20 cellular contexts compared by ENCODE assay signal in the genomic region with DNA sequence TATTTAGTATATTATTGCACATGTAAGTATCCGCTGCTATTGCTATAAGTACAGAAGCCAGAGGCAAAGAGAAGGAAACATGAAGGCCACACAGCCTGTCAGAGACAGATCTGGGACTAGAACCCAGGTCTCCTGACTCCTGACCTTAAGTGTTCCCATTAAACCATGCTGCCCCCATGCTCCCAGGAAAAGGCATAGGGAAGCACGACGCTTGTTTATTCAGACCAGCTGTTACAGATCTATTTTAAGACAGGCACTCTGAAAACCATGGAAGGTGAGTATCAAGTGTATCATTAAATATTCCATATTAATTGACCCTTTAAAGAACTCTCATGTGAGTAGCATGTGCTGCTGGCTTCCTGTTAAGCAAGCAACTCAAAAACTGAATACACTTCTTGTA. TPM values are rescaled to one million over a fixed set of nuclear protein-coding genes. Genes with fewer than 3 reads are reported as not detected.
A peak's percentile ranks its signal among the peaks of the same experiment; 100 is the strongest.
DNase-seq lines count a peak whose midpoint lies in the region; ATAC-seq lines count a peak whose summit lies in the region.
"Had no signal": no experiment of that assay in that cellular context is flagged by ENCODE, and none has a peak within 500 bp of the region (broad histone marks: within the 10 kb centered on the region; RNA-seq: fewer than 3 reads in every experiment).

No MANE protein-coding gene starts in this region.

- no peak overlapping the region for H3K18ac ChIP-seq in mesendoderm (ENCODE audit: low read length)

- no CpG with 5 or more reads among the region's 3 CpGs for WGBS in mesendoderm (ENCODE audit: extremely low coverage, insufficient coverage, low lambda C conversion rate)

- peak overlapping the region; percentile 31 for H2AK5ac ChIP-seq in mesendoderm (ENCODE audit: low read length)

- no peak overlapping the region for H2BK5ac ChIP-seq in mesendoderm (ENCODE audit: low read length)

- H3K9me3 Mint-ChIP-seq in T-helper 2 cell treated with Interferon-gamma antibody and Interleukin-4, amounts not matched to agents 5 μg/mL and 100 μg/mL, for 36 hours: no peaks in the 10 kb centered on the region
- H3K9me3 Mint-ChIP-seq: type B pancreatic cell had no signal

- no peak overlapping the region for H3K27ac Mint-ChIP-seq in T-helper 2 cell treated with Interferon-gamma antibody and Interleukin-4, amounts not matched to agents 5 μg/mL and 100 μg/mL, for 36 hours
- H3K27ac Mint-ChIP-seq: type B pancreatic cell had no signal

- H3K23ac ChIP-seq in mesendoderm (ENCODE audit: low read length): peak overlapping the region; percentile 68

- no peak overlapping the region for H2BK15ac ChIP-seq in mesendoderm (replicated peaks; ENCODE audit: low read depth)

- no peaks in the 10 kb centered on the region for H3K79me2 ChIP-seq in mesendoderm (ENCODE audit: control insufficient read depth, insufficient read depth, low read length)

- peaks cover 21% of the 10 kb centered on the region for H3K4me1 Mint-ChIP-seq in T-helper 2 cell treated with Interferon-gamma antibody and Interleukin-4, amounts not matched to agents 5 μg/mL and 100 μg/mL, for 36 hours (ENCODE audit: low read depth)

- no peak overlapping the region for H3K9ac ChIP-seq in mesendoderm (ENCODE audit: low read length)

- DNase-seq in NCI-H1092 treated with DMSO at 0.1 percent for 48 hours (lab: John Stamatoyannopoulos, UW) (peak; percentile 4), NCI-H1092 (lab: John Stamatoyannopoulos, UW) (no peak), DMS 273 treated with DMSO at 0.1 percent for 48 hours (lab: John Stamatoyannopoulos, UW) (peak; percentile 93), NCI-H1694 treated with DMSO at 0.1 percent for 48 hours (lab: John Stamatoyannopoulos, UW) (peak; percentile 24), mesendoderm (no peak), NK-92 (lab: John Stamatoyannopoulos, UW; ENCODE audit: unreplicated experiment) (no peak)
- DNase-seq in T-helper 2 cell treated with Interferon-gamma antibody and Interleukin-4, amounts not matched to agents 5 μg/mL and 100 μg/mL, for 36 hours (ENCODE audit: low spot score): no peak
- DNase-seq: activated CD4-positive, alpha-beta T cell treated with anti-CD3 and anti-CD28 coated beads, Interleukin-2, amount 50 U/mL, for 1 hour; activated CD8-positive, alpha-beta memory T cell treated with anti-CD3 and anti-CD28 coated beads, Interleukin-2, amount 50 U/mL, for 48 hours; activated gamma-delta T cell treated with Interleukin-2 at 50 U/mL for 16 hours; effector memory CD4-positive, alpha-beta T cell; GOT3; islet precursor cell; MM.1S; NCI-H2107; stimulated activated naive CD8-positive, alpha-beta T cell treated with anti-CD3 and anti-CD28 coated beads, Interleukin-15, Interleukin-2, amounts not matched to agents 100 U/mL and 50 U/mL, for 24 hours had no signal

- H2BK120ac ChIP-seq in mesendoderm (ENCODE audit: low read depth, low read length): no peak overlapping the region

- no peak overlapping the region for H4K5ac ChIP-seq in mesendoderm (ENCODE audit: low read length)

- no peak overlapping the region for H3K4ac ChIP-seq in mesendoderm (ENCODE audit: low read depth, low read length)

- no peak for ATAC-seq in esophagus mucosa
- ATAC-seq: stimulated activated naive CD8-positive, alpha-beta T cell treated with anti-CD3 and anti-CD28 coated beads, Interleukin-15, Interleukin-2, amounts not matched to agents 100 U/mL and 50 U/mL, for 24 hours had no signal

- H3K36me3 Mint-ChIP-seq in T-helper 2 cell treated with Interferon-gamma antibody and Interleukin-4, amounts not matched to agents 5 μg/mL and 100 μg/mL, for 36 hours (ENCODE audit: low read depth): no peaks in the 10 kb centered on the region
- H3K36me3 Mint-ChIP-seq: type B pancreatic cell had no signal

- H3K56ac ChIP-seq in mesendoderm (ENCODE audit: low read length): no peak overlapping the region

- H3K4me1 ChIP-seq in mesendoderm (ENCODE audit: control insufficient read depth, low read depth, low read length): peaks cover 3% of the 10 kb centered on the region

- H3K27me3 Mint-ChIP-seq in T-helper 2 cell treated with Interferon-gamma antibody and Interleukin-4, amounts not matched to agents 5 μg/mL and 100 μg/mL, for 36 hours (ENCODE audit: low read depth): no peaks in the 10 kb centered on the region

- no peak overlapping the region for H3K4me2 ChIP-seq in mesendoderm (ENCODE audit: low read length)

- H3K27me3 ChIP-seq in mesendoderm (ENCODE audit: insufficient read depth, low read length, poor library complexity): no peaks in the 10 kb centered on the region

- H3K4me3 Mint-ChIP-seq in T-helper 2 cell treated with Interferon-gamma antibody and Interleukin-4, amounts not matched to agents 5 μg/mL and 100 μg/mL, for 36 hours: no peak overlapping the region
- H3K4me3 Mint-ChIP-seq: type B pancreatic cell had no signal

- H3K27ac ChIP-seq in mesendoderm (ENCODE audit: low read depth, low read length): no peak overlapping the region
- H3K27ac ChIP-seq: C4-2B had no signal

- H4K8ac ChIP-seq in mesendoderm (ENCODE audit: low read depth, low read length): no peak overlapping the region

- no peaks in the 10 kb centered on the region for H3K79me1 ChIP-seq in mesendoderm (ENCODE audit: low read length)

- no peak overlapping the region for H3K4me3 ChIP-seq in mesendoderm (ENCODE audit: low read length)

- no peaks in the 10 kb centered on the region for H3K36me3 ChIP-seq in mesendoderm (ENCODE audit: control insufficient read depth, insufficient read depth, low read length)

RNA-seq across cellular contexts. Expression of gene VAV3, which starts 11.4 kb away (rescaled TPM):
- polyA plus RNA-seq in mesendoderm (2013, experiment 1 of 2): 4.8 TPM
- 4.6 TPM for polyA plus RNA-seq in mesendoderm (2013, experiment 2 of 2)
- 50.7 TPM for total RNA-seq in esophagus mucosa
- total RNA-seq: fibroblast of lung had no signal
- polyA plus RNA-seq: fibroblast of lung had no signal

Comparison
In these comparisons a context has a peak if more than half of its experiments do, and no peak if none do; other contexts are left out.
1. DNase-seq: peak in NCI-H1092 treated with DMSO at 0.1 percent for 48 hours (single experiment), DMS 273 treated with DMSO at 0.1 percent for 48 hours (single experiment) and NCI-H1694 treated with DMSO at 0.1 percent for 48 hours (single experiment); none in NCI-H1092 (single experiment), mesendoderm (single experiment), T-helper 2 cell treated with Interferon-gamma antibody and Interleukin-4, amounts not matched to agents 5 μg/mL and 100 μg/mL, for 36 hours (single experiment) and NK-92 (single experiment).